In genomic region chr2:143513081-143513480, GRCh38 we compare ENCODE assay signal across 10 cellular contexts.
DNase-seq lines count a peak whose midpoint lies in the region; FAIRE-seq and TF ChIP-seq lines count a peak whose summit lies in the region.
"Had no signal": no experiment of that assay in that cellular context is flagged by ENCODE, and none has a peak within 500 bp of the region (broad histone marks: within the 10 kb centered on the region; RNA-seq: fewer than 3 reads in every experiment).

No MANE protein-coding gene starts in this region.

- in situ Hi-C loops in brain microvascular endothelial cell (cut with HindIII; ENCODE audit: low pct_ligation_motif_present, low sequenced_read_pairs) (no loop called here), transverse colon (cut with MboI; ENCODE audit: low pct_ligation_motif_present in 1 of 4, low pct_unique_long_range_greater_than_20kb in 1 of 4, low sequenced_read_pairs in 3 of 4) (no loop called here)

- intact Hi-C loops in transverse colon (cut with DNase I; ENCODE audit: low total_unique reads): no loop called here

- H3K9me3 ChIP-seq in transverse colon: no peaks in the 10 kb centered on the region

- H3K36me3 ChIP-seq in brain microvascular endothelial cell (replicated peaks) (no peaks in the 10 kb centered on the region), transverse colon (no peaks in the 10 kb centered on the region)

- WGBS in transverse colon (ENCODE audit: low coverage in 1 of 2), 2 donors: 15% methylated on average over 2 of the region's 2 CpGs; no CpG with 5 or more reads in 1 of the 2 donors

- TF ChIP-seq CTCF in brain microvascular endothelial cell (IDR thresholded peaks at IDR 0.05; ENCODE audit: low read depth, low read length, missing control alignments): peak; percentile 93
- peak; percentile 16 to 43 (median 41) for TF ChIP-seq CTCF in transverse colon (IDR thresholded peaks at IDR 0.05)

- no peak for TF ChIP-seq EP300 in transverse colon (IDR thresholded peaks at IDR 0.05; ENCODE audit: low read depth)

- FAIRE-seq in H54 (lab: Jason Lieb, UNC): peak; percentile 20
- FAIRE-seq: G401.6 had no signal

- no peak for TF ChIP-seq POLR2A in H54 (IDR thresholded peaks at IDR 0.05; ENCODE audit: low read depth, low read length)
- no peak for TF ChIP-seq POLR2A in transverse colon (IDR thresholded peaks at IDR 0.05)

- peak; percentile 18 for DNase-seq in NCI-H345 (lab: John Stamatoyannopoulos, UW)
- DNase-seq in NCI-H345 treated with DMSO at 0.1 percent for 48 hours (lab: John Stamatoyannopoulos, UW; ENCODE audit: unreplicated experiment): no peak
- peak; percentile 5 for DNase-seq in H54 (ENCODE audit: insufficient read length, low spot score)
- DNase-seq in NAMALWA (ENCODE audit: low spot score): peak; percentile 51
- peak; percentile 72 for DNase-seq in brain microvascular endothelial cell
- peak; percentile 70 for DNase-seq in islet precursor cell
- DNase-seq in transverse colon: no peak
- no peak for DNase-seq in activated CD4-positive, alpha-beta T cell treated with anti-CD3 and anti-CD28 coated beads for 1 hour
- DNase-seq: activated naive CD8-positive, alpha-beta T cell treated with anti-CD3 and anti-CD28 coated beads, Interleukin-2, amount 10 ng/mL, durations not matched to agents 7 days and 5 days had no signal

- no peak overlapping the region for H3K4me3 ChIP-seq in brain microvascular endothelial cell (ENCODE audit: low read depth, low read length)
- no peak overlapping the region for H3K4me3 ChIP-seq in transverse colon

- no peaks in the 10 kb centered on the region for H3K4me1 ChIP-seq in transverse colon

- H3K27me3 ChIP-seq in brain microvascular endothelial cell (replicated peaks) (no peaks in the 10 kb centered on the region), transverse colon (no peaks in the 10 kb centered on the region)

- H3K27ac ChIP-seq in brain microvascular endothelial cell (no peak overlapping the region), transverse colon (no peak overlapping the region)

Comparison
In these comparisons a context has a peak if more than half of its experiments do, and no peak if none do; other contexts are left out.
1. DNase-seq: peak in NCI-H345 (single experiment), H54 (single experiment), NAMALWA (single experiment), brain microvascular endothelial cell (single experiment) and islet precursor cell (single experiment); none in NCI-H345 treated with DMSO at 0.1 percent for 48 hours (single experiment), transverse colon (single experiment) and activated CD4-positive, alpha-beta T cell treated with anti-CD3 and anti-CD28 coated beads for 1 hour (single experiment).